In genomic region chr5:129652353-129653138, GRCh38 we compare ENCODE assay signal across 21 cellular contexts.
DNase-seq lines count a peak whose midpoint lies in the region; ATAC-seq and TF ChIP-seq lines count a peak whose summit lies in the region.
"Had no signal": no experiment of that assay in that cellular context is flagged by ENCODE, and none has a peak within 500 bp of the region (broad histone marks: within the 10 kb centered on the region; RNA-seq: fewer than 3 reads in every experiment).

No MANE protein-coding gene starts in this region.

- H3K27ac ChIP-seq in foreskin keratinocyte = no peak overlapping the region

- peaks cover 13% of the 10 kb centered on the region for H3K4me1 ChIP-seq in foreskin keratinocyte

- in situ Hi-C loops in astrocyte of the spinal cord (cut with HindIII; ENCODE audit: low sequenced_read_pairs) = no loop called here

- TF ChIP-seq CTCF in astrocyte of the spinal cord (IDR thresholded peaks at IDR 0.05; ENCODE audit: low read depth, low read length) (no peak), foreskin keratinocyte (conservative IDR thresholded peaks at IDR 0.05) (no peak)

- DNase-seq in NCI-H510A treated with DMSO at 0.1 percent for 48 hours (lab: John Stamatoyannopoulos, UW) = peak; percentile 15
- DNase-seq in NCI-H510A (lab: John Stamatoyannopoulos, UW) = no peak
- peak; percentile 9 for DNase-seq in astrocyte of the spinal cord (ENCODE audit: low read depth, low spot score)
- peak; percentile 83 to 94 for DNase-seq in foreskin keratinocyte
- peak; percentile 7 for DNase-seq in renal cortical epithelial cell (ENCODE audit: low read depth)
- DNase-seq in NCI-H2029 treated with DMSO at 0.1 percent for 48 hours (lab: John Stamatoyannopoulos, UW) = no peak
- no peak for DNase-seq in NCI-H748 (lab: John Stamatoyannopoulos, UW; ENCODE audit: unreplicated experiment)
- DNase-seq in stimulated activated CD4-positive, alpha-beta T cell treated with anti-CD3 and anti-CD28 coated beads, Interleukin-2, amount 100 ng/mL, for 48 hours = no peak
- DNase-seq: 8988T; BE2C; Calu3; CD4-positive, alpha-beta T cell; DND-41; KBM-7; NCI-H1436; NCI-H2081 treated with DMSO at 0.1 percent for 48 hours; NCI-H2227 treated with DMSO at 0.1 percent for 48 hours; NCI-H526 treated with DMSO at 0.1 percent for 48 hours; NK-92 treated with Interleukin-12 subunit alpha and Interleukin-12 subunit beta, amount 100 ng/mL, for 24 hours; OCI-M1 had no signal

- H3K27me3 ChIP-seq in foreskin keratinocyte = no peaks in the 10 kb centered on the region
- H3K27me3 ChIP-seq: BE2C had no signal

- no peak overlapping the region for H3K4me3 ChIP-seq in astrocyte of the spinal cord (ENCODE audit: low read depth, low read length)
- H3K4me3 ChIP-seq: GM23338 had no signal

- peak; percentile 98 for ATAC-seq in foreskin keratinocyte
- ATAC-seq: GM23338 had no signal

Comparison
In these comparisons a context has a peak if more than half of its experiments do, and no peak if none do; other contexts are left out.
1. DNase-seq: peak in NCI-H510A treated with DMSO at 0.1 percent for 48 hours (single experiment), astrocyte of the spinal cord (single experiment), foreskin keratinocyte (2 of 2) and renal cortical epithelial cell (single experiment); none in NCI-H510A (single experiment), NCI-H2029 treated with DMSO at 0.1 percent for 48 hours (single experiment), NCI-H748 (single experiment) and stimulated activated CD4-positive, alpha-beta T cell treated with anti-CD3 and anti-CD28 coated beads, Interleukin-2, amount 100 ng/mL, for 48 hours (0 of 2).